ENCODE assay signal across 8 cellular contexts in genomic region chr1:156475568-156476500, GRCh38. TPM values are rescaled to one million over a fixed set of nuclear protein-coding genes. Genes with fewer than 3 reads are reported as not detected.
A peak's percentile ranks its signal among the peaks of the same experiment; 100 is the strongest.
DNase-seq lines count a peak whose midpoint lies in the region; ATAC-seq and TF ChIP-seq lines count a peak whose summit lies in the region.
"Had no signal": no experiment of that assay in that cellular context is flagged by ENCODE, and none has a peak within 500 bp of the region (broad histone marks: within the 10 kb centered on the region; RNA-seq: fewer than 3 reads in every experiment).

No MANE protein-coding gene starts in this region.

- H3K27ac ChIP-seq in lower lobe of right lung: peak overlapping the region; percentile 18
- H3K27ac ChIP-seq in temporal lobe (ENCODE audit: low read depth, low read length): peak overlapping the region; percentile 97

- no peak for TF ChIP-seq CTCF in lower lobe of right lung (IDR thresholded peaks at IDR 0.05)

- H3K4me3 Mint-ChIP-seq in activated T-helper 1 cell treated with anti-CD3 and anti-CD28 coated beads, Interleukin-12 subunit alpha, Interleukin-12 subunit beta, Interleukin-2, Interleukin-4 antibody, amounts not matched to agents 30 ng/mL and 10 ng/mL and 1 ng/mL, durations not matched to agents 14 hours and 24 hours and 36 hours: no peak overlapping the region

- H3K9me3 Mint-ChIP-seq in activated T-helper 1 cell treated with anti-CD3 and anti-CD28 coated beads, Interleukin-12 subunit alpha, Interleukin-12 subunit beta, Interleukin-2, Interleukin-4 antibody, amounts not matched to agents 30 ng/mL and 10 ng/mL and 1 ng/mL, durations not matched to agents 14 hours and 24 hours and 36 hours: no peaks in the 10 kb centered on the region

- H3K27me3 Mint-ChIP-seq in activated T-helper 1 cell treated with anti-CD3 and anti-CD28 coated beads, Interleukin-12 subunit alpha, Interleukin-12 subunit beta, Interleukin-2, Interleukin-4 antibody, amounts not matched to agents 30 ng/mL and 10 ng/mL and 1 ng/mL, durations not matched to agents 14 hours and 24 hours and 36 hours (ENCODE audit: insufficient read depth): no peaks in the 10 kb centered on the region

- no peak overlapping the region for H3K27ac Mint-ChIP-seq in activated T-helper 1 cell treated with anti-CD3 and anti-CD28 coated beads, Interleukin-12 subunit alpha, Interleukin-12 subunit beta, Interleukin-2, Interleukin-4 antibody, amounts not matched to agents 30 ng/mL and 10 ng/mL and 1 ng/mL, durations not matched to agents 14 hours and 24 hours and 36 hours

- H3K4me1 Mint-ChIP-seq in activated T-helper 1 cell treated with anti-CD3 and anti-CD28 coated beads, Interleukin-12 subunit alpha, Interleukin-12 subunit beta, Interleukin-2, Interleukin-4 antibody, amounts not matched to agents 30 ng/mL and 10 ng/mL and 1 ng/mL, durations not matched to agents 14 hours and 24 hours and 36 hours (ENCODE audit: low read depth): peaks cover 29% of the 10 kb centered on the region

- peaks cover 48% of the 10 kb centered on the region for H3K36me3 Mint-ChIP-seq in activated T-helper 1 cell treated with anti-CD3 and anti-CD28 coated beads, Interleukin-12 subunit alpha, Interleukin-12 subunit beta, Interleukin-2, Interleukin-4 antibody, amounts not matched to agents 30 ng/mL and 10 ng/mL and 1 ng/mL, durations not matched to agents 14 hours and 24 hours and 36 hours (ENCODE audit: low read depth)

- intact Hi-C loops in lower lobe of right lung (cut with DNase I): no loop called here
- intact Hi-C loops in activated T-helper 1 cell treated with anti-CD3 and anti-CD28 coated beads, Interleukin-12 subunit alpha, Interleukin-12 subunit beta, Interleukin-2, Interleukin-4 antibody, amounts not matched to agents 30 ng/mL and 10 ng/mL and 1 ng/mL, durations not matched to agents 14 hours and 24 hours and 36 hours (cut with micrococcal nuclease): no loop called here

- DNase-seq in HCEC 1CT (peak; percentile 88), cerebellar cortex (ENCODE audit: low spot score) (peak; percentile 81), lower lobe of right lung (no peak), NCI-H2196 treated with DMSO at 0.1 percent for 48 hours (lab: John Stamatoyannopoulos, UW; ENCODE audit: unreplicated experiment) (no peak)
- DNase-seq in activated effector memory CD4-positive, alpha-beta T cell treated with Interleukin-2 at 50 U/mL for 16 hours: no peak
- DNase-seq in activated T-helper 1 cell treated with anti-CD3 and anti-CD28 coated beads, Interleukin-12 subunit alpha, Interleukin-12 subunit beta, Interleukin-2, Interleukin-4 antibody, amounts not matched to agents 30 ng/mL and 10 ng/mL and 1 ng/mL, durations not matched to agents 14 hours and 24 hours and 36 hours (ENCODE audit: low spot score): no peak
- DNase-seq: T-helper 1 cell had no signal

- H3K9me3 ChIP-seq in lower lobe of right lung: no peaks in the 10 kb centered on the region

- H3K4me1 ChIP-seq in lower lobe of right lung: peaks cover 48% of the 10 kb centered on the region

- no peaks in the 10 kb centered on the region for H3K27me3 ChIP-seq in lower lobe of right lung (ENCODE audit: low read depth)

- H3K36me3 ChIP-seq in lower lobe of right lung: peaks cover 100% of the 10 kb centered on the region

- no peak overlapping the region for H3K4me3 ChIP-seq in lower lobe of right lung

- peak in 1 of 2 donors; percentile 19 for ATAC-seq in lower lobe of right lung

RNA-seq across cellular contexts. Expression of gene MEF2D, which starts 24.7 kb away (rescaled TPM):
- 51.0 TPM for total RNA-seq in lower lobe of right lung
- total RNA-seq in temporal lobe: 6.9 TPM
- total RNA-seq in activated T-helper 1 cell treated with anti-CD3 and anti-CD28 coated beads, Interleukin-12 subunit alpha, Interleukin-12 subunit beta, Interleukin-2, Interleukin-4 antibody, amounts not matched to agents 30 ng/mL and 10 ng/mL and 1 ng/mL, durations not matched to agents 14 hours and 24 hours and 36 hours: 36.3 and 37.0 TPM in 2 replicates

Comparison
In these comparisons a context has a peak if more than half of its experiments do, and no peak if none do; other contexts are left out.
1. DNase-seq: peak in HCEC 1CT (single experiment) and cerebellar cortex (single experiment); none in lower lobe of right lung (single experiment), activated effector memory CD4-positive, alpha-beta T cell treated with Interleukin-2 at 50 U/mL for 16 hours (single experiment), NCI-H2196 treated with DMSO at 0.1 percent for 48 hours (single experiment) and activated T-helper 1 cell treated with anti-CD3 and anti-CD28 coated beads, Interleukin-12 subunit alpha, Interleukin-12 subunit beta, Interleukin-2, Interleukin-4 antibody, amounts not matched to agents 30 ng/mL and 10 ng/mL and 1 ng/mL, durations not matched to agents 14 hours and 24 hours and 36 hours (single experiment).